12 cellular contexts compared by ENCODE assay signal in the genomic region with DNA sequence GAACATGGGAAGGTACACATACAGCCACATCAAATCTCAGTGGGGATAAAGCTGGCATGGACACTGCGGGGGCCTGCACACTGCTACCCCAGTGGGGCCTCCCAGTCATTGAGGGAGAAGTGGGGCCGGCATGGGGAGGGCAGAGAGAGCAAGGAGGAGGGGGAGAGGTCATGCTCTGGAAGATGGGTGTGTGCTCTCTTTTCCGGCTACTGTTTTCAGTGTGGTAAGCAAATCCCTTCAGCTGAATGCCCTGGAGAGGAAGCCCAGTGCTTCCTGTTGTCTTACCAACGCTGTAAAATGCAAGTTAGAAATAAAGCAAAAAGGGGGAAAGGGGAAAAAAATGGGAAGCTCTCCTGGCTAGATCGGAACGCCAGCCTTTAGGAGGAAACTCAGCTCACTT. TPM values are rescaled to one million over a fixed set of nuclear protein-coding genes. Genes with fewer than 3 reads are reported as not detected.
DNase-seq lines count a peak whose midpoint lies in the region; ATAC-seq and TF ChIP-seq lines count a peak whose summit lies in the region.
"Had no signal": no experiment of that assay in that cellular context is flagged by ENCODE, and none has a peak within 500 bp of the region (broad histone marks: within the 10 kb centered on the region; RNA-seq: fewer than 3 reads in every experiment).

No MANE protein-coding gene starts in this region.

- CTCF ChIA-PET in activated CD8-positive, alpha-beta T cell treated with anti-CD3 and anti-CD28 coated beads, Interleukin-2, amount 10 ng/mL, durations not matched to agents 7 days and 5 days (lab: Charles Lee) = interaction anchor here (1.2 to 1.4 kb wide), 3 partner anchors 15 to 61 kb away, joined by 3 to 6 read pairs (median 3); no protein-coding TSS in a partner anchor
- CTCF ChIA-PET in activated CD8-positive, alpha-beta T cell treated with anti-CD3 and anti-CD28 coated beads for 36 hours (lab: Charles Lee) = interaction anchor here (1.0 to 1.8 kb wide), 3 partner anchors 14 to 16 kb away, joined by 3 to 5 read pairs (median 3); no protein-coding TSS in a partner anchor

- peak overlapping the region; percentile 69 for H3K27ac Mint-ChIP-seq in activated CD8-positive, alpha-beta T cell treated with anti-CD3 and anti-CD28 coated beads, Interleukin-2, amount 10 ng/mL, durations not matched to agents 7 days and 5 days
- H3K27ac Mint-ChIP-seq in activated CD8-positive, alpha-beta T cell treated with anti-CD3 and anti-CD28 coated beads for 36 hours = no peak overlapping the region
- peak overlapping the region; percentile 69 for H3K27ac Mint-ChIP-seq in T-helper 1 cell treated with Interleukin-12 subunit alpha and Interleukin-12 subunit beta and Interleukin-4 antibody, amounts not matched to agents 30 μg/mL and 1 μg/mL, for 36 hours
- H3K27ac Mint-ChIP-seq in HFFc6 = no peak overlapping the region
- H3K27ac Mint-ChIP-seq: activated naive CD8-positive, alpha-beta T cell treated with anti-CD3 and anti-CD28 coated beads, Interleukin-2, amount 10 ng/mL, durations not matched to agents 7 days and 5 days had no signal

- TF ChIP-seq CTCF in activated CD8-positive, alpha-beta T cell treated with anti-CD3 and anti-CD28 coated beads for 36 hours (IDR thresholded peaks at IDR 0.05) = no peak
- TF ChIP-seq CTCF in lower leg skin (IDR thresholded peaks at IDR 0.05) (no peak), HFFc6 (IDR thresholded peaks at IDR 0.05) (no peak)

- no peaks in the 10 kb centered on the region for H3K27me3 Mint-ChIP-seq in activated CD8-positive, alpha-beta T cell treated with anti-CD3 and anti-CD28 coated beads, Interleukin-2, amount 10 ng/mL, durations not matched to agents 7 days and 5 days (ENCODE audit: low read depth)
- H3K27me3 Mint-ChIP-seq in activated CD8-positive, alpha-beta T cell treated with anti-CD3 and anti-CD28 coated beads for 36 hours = no peaks in the 10 kb centered on the region
- peaks cover 5% of the 10 kb centered on the region for H3K27me3 Mint-ChIP-seq in T-helper 1 cell treated with Interleukin-12 subunit alpha and Interleukin-12 subunit beta and Interleukin-4 antibody, amounts not matched to agents 30 μg/mL and 1 μg/mL, for 36 hours (ENCODE audit: low read depth)
- peaks cover 40% of the 10 kb centered on the region for H3K27me3 Mint-ChIP-seq in HFFc6 (ENCODE audit: insufficient read depth)

- no peaks in the 10 kb centered on the region for H3K36me3 Mint-ChIP-seq in activated CD8-positive, alpha-beta T cell treated with anti-CD3 and anti-CD28 coated beads, Interleukin-2, amount 10 ng/mL, durations not matched to agents 7 days and 5 days (ENCODE audit: low read depth)
- H3K36me3 Mint-ChIP-seq in activated CD8-positive, alpha-beta T cell treated with anti-CD3 and anti-CD28 coated beads for 36 hours (ENCODE audit: low read depth) = no peaks in the 10 kb centered on the region
- H3K36me3 Mint-ChIP-seq in T-helper 1 cell treated with Interleukin-12 subunit alpha and Interleukin-12 subunit beta and Interleukin-4 antibody, amounts not matched to agents 30 μg/mL and 1 μg/mL, for 36 hours (ENCODE audit: low read depth) = peaks cover 7% of the 10 kb centered on the region
- no peaks in the 10 kb centered on the region for H3K36me3 Mint-ChIP-seq in HFFc6 (ENCODE audit: low read depth)

- no peak for DNase-seq in activated CD8-positive, alpha-beta T cell treated with anti-CD3 and anti-CD28 coated beads, Interleukin-2, amount 10 ng/mL, durations not matched to agents 7 days and 5 days
- DNase-seq in activated CD8-positive, alpha-beta T cell treated with anti-CD3 and anti-CD28 coated beads for 36 hours = no peak
- no peak for DNase-seq in left ventricle myocardium superior
- peak; percentile 49 for DNase-seq in sciatic nerve (ENCODE audit: low spot score)
- no peak for DNase-seq in lower leg skin (ENCODE audit: low spot score in 2 of 2)
- DNase-seq in HFFc6 = no peak
- DNase-seq in GM03348 (ENCODE audit: low spot score) = no peak
- DNase-seq: ACHN; activated naive CD8-positive, alpha-beta T cell treated with anti-CD3 and anti-CD28 coated beads, Interleukin-2, amount 10 ng/mL, durations not matched to agents 7 days and 5 days; NCI-H2081; SHP77 treated with DMSO at 0.1 percent for 48 hours had no signal

- 47 to 48% methylated on average over 6 of the region's 6 CpGs for WGBS in lower leg skin, 2 donors

- peak; percentile 27 for ATAC-seq in activated CD8-positive, alpha-beta T cell treated with anti-CD3 and anti-CD28 coated beads, Interleukin-2, amount 10 ng/mL, durations not matched to agents 7 days and 5 days
- no peak for ATAC-seq in activated CD8-positive, alpha-beta T cell treated with anti-CD3 and anti-CD28 coated beads for 36 hours
- ATAC-seq in left ventricle myocardium superior (peak; percentile 80), sciatic nerve (peak; percentile 65)

- no peaks in the 10 kb centered on the region for H3K9me3 Mint-ChIP-seq in activated CD8-positive, alpha-beta T cell treated with anti-CD3 and anti-CD28 coated beads, Interleukin-2, amount 10 ng/mL, durations not matched to agents 7 days and 5 days (ENCODE audit: insufficient read depth)
- H3K9me3 Mint-ChIP-seq in activated CD8-positive, alpha-beta T cell treated with anti-CD3 and anti-CD28 coated beads for 36 hours = no peaks in the 10 kb centered on the region
- peaks cover 7% of the 10 kb centered on the region for H3K9me3 Mint-ChIP-seq in T-helper 1 cell treated with Interleukin-12 subunit alpha and Interleukin-12 subunit beta and Interleukin-4 antibody, amounts not matched to agents 30 μg/mL and 1 μg/mL, for 36 hours
- no peaks in the 10 kb centered on the region for H3K9me3 Mint-ChIP-seq in HFFc6
- H3K9me3 Mint-ChIP-seq: activated naive CD8-positive, alpha-beta T cell treated with anti-CD3 and anti-CD28 coated beads, Interleukin-2, amount 10 ng/mL, durations not matched to agents 7 days and 5 days had no signal

- H3K4me3 Mint-ChIP-seq in activated CD8-positive, alpha-beta T cell treated with anti-CD3 and anti-CD28 coated beads, Interleukin-2, amount 10 ng/mL, durations not matched to agents 7 days and 5 days = no peak overlapping the region
- no peak overlapping the region for H3K4me3 Mint-ChIP-seq in activated CD8-positive, alpha-beta T cell treated with anti-CD3 and anti-CD28 coated beads for 36 hours
- H3K4me3 Mint-ChIP-seq in T-helper 1 cell treated with Interleukin-12 subunit alpha and Interleukin-12 subunit beta and Interleukin-4 antibody, amounts not matched to agents 30 μg/mL and 1 μg/mL, for 36 hours = peak overlapping the region; percentile 71
- H3K4me3 Mint-ChIP-seq in HFFc6 = no peak overlapping the region
- H3K4me3 Mint-ChIP-seq: activated naive CD8-positive, alpha-beta T cell treated with anti-CD3 and anti-CD28 coated beads, Interleukin-2, amount 10 ng/mL, durations not matched to agents 7 days and 5 days had no signal

- peaks cover 7% of the 10 kb centered on the region for H3K4me1 Mint-ChIP-seq in activated CD8-positive, alpha-beta T cell treated with anti-CD3 and anti-CD28 coated beads, Interleukin-2, amount 10 ng/mL, durations not matched to agents 7 days and 5 days (ENCODE audit: low read depth)
- H3K4me1 Mint-ChIP-seq in activated CD8-positive, alpha-beta T cell treated with anti-CD3 and anti-CD28 coated beads for 36 hours (ENCODE audit: low read depth) = peaks cover 7% of the 10 kb centered on the region
- peaks cover 18% of the 10 kb centered on the region for H3K4me1 Mint-ChIP-seq in T-helper 1 cell treated with Interleukin-12 subunit alpha and Interleukin-12 subunit beta and Interleukin-4 antibody, amounts not matched to agents 30 μg/mL and 1 μg/mL, for 36 hours (ENCODE audit: low read depth)
- H3K4me1 Mint-ChIP-seq in HFFc6 (ENCODE audit: low read depth) = peaks cover 11% of the 10 kb centered on the region

- no peak overlapping the region for H3K4me3 ChIP-seq in lower leg skin (ENCODE audit: low read depth, poor library complexity, severe bottlenecking)

- POLR2A ChIA-PET in activated CD8-positive, alpha-beta T cell treated with anti-CD3 and anti-CD28 coated beads, Interleukin-2, amount 10 ng/mL, durations not matched to agents 7 days and 5 days (lab: Charles Lee) = no interaction called here
- POLR2A ChIA-PET in activated CD8-positive, alpha-beta T cell treated with anti-CD3 and anti-CD28 coated beads for 36 hours (lab: Charles Lee) = interaction anchor here (0.7 to 1.2 kb wide), 3 partner anchors 15 to 38 kb away, joined by 3 read pairs; no protein-coding TSS in a partner anchor

- TF ChIP-seq POLR2A in lower leg skin (IDR thresholded peaks at IDR 0.05) = no peak

- intact Hi-C loops in activated CD8-positive, alpha-beta T cell treated with anti-CD3 and anti-CD28 coated beads for 36 hours (cut with micrococcal nuclease) = no loop called here
- intact Hi-C loops in left ventricle myocardium superior (cut with micrococcal nuclease) (no loop called here), sciatic nerve (cut with DNase I) (no loop called here), lower leg skin (cut with DNase I; ENCODE audit: low total_unique reads) (no loop called here)

RNA-seq across cellular contexts. Expression of gene NRROS, which starts 30.8 kb away (rescaled TPM):
- total RNA-seq in activated CD8-positive, alpha-beta T cell treated with anti-CD3 and anti-CD28 coated beads, Interleukin-2, amount 10 ng/mL, durations not matched to agents 7 days and 5 days = 10 to 100 TPM; 37.5 to 39.9 TPM
- 10 to 100 TPM; 24.2 to 26.5 TPM for total RNA-seq in activated CD8-positive, alpha-beta T cell treated with anti-CD3 and anti-CD28 coated beads for 36 hours
- 2.3 TPM for total RNA-seq in left ventricle myocardium superior
- total RNA-seq in sciatic nerve = 10.0 TPM
- 1 to 10 TPM; 1.8 to 3.1 (median 2.4) TPM for total RNA-seq in lower leg skin
- under 1 TPM in 5 of 6 experiments, not detected in 1; 0.07 to 0.23 (median 0.13) TPM for total RNA-seq in HFFc6 (2021; fragmentation: NEBNext Ultra II Directional; extraction: Animal tissue kit (Norgen Biotek cat#: 25700))

RNA-seq across cellular contexts. Expression of gene CEP19, which starts 41.7 kb away (rescaled TPM):
- 1 to 10 TPM; 4.6 to 5.6 TPM for total RNA-seq in activated CD8-positive, alpha-beta T cell treated with anti-CD3 and anti-CD28 coated beads, Interleukin-2, amount 10 ng/mL, durations not matched to agents 7 days and 5 days
- total RNA-seq in activated CD8-positive, alpha-beta T cell treated with anti-CD3 and anti-CD28 coated beads for 36 hours = 1 to 10 TPM; 5.2 to 5.5 TPM
- 1.0 TPM for total RNA-seq in left ventricle myocardium superior
- total RNA-seq in sciatic nerve = 1.7 TPM
- total RNA-seq in lower leg skin = 1 to 10 TPM in 2 of 4 donors, under 1 TPM in 1, not detected in 1; 0.63 to 1.4 (median 1.1) TPM
- 1 to 10 TPM; 1.9 to 2.6 (median 2.1) TPM for total RNA-seq in HFFc6 (2021; fragmentation: NEBNext Ultra II Directional; extraction: Animal tissue kit (Norgen Biotek cat#: 25700))

RNA-seq across cellular contexts. Expression of gene PIGX, which starts 41.8 kb away (rescaled TPM):
- total RNA-seq in activated CD8-positive, alpha-beta T cell treated with anti-CD3 and anti-CD28 coated beads, Interleukin-2, amount 10 ng/mL, durations not matched to agents 7 days and 5 days = 10 to 100 TPM; 41.5 to 42.1 TPM
- total RNA-seq in activated CD8-positive, alpha-beta T cell treated with anti-CD3 and anti-CD28 coated beads for 36 hours = 10 to 100 TPM; 43.7 to 47.1 TPM
- 14.1 TPM for total RNA-seq in left ventricle myocardium superior
- total RNA-seq in sciatic nerve = 18.4 TPM
- total RNA-seq in lower leg skin = 10 to 100 TPM; 18.4 to 28.5 (median 23.2) TPM
- total RNA-seq in HFFc6 (2021; fragmentation: NEBNext Ultra II Directional; extraction: Animal tissue kit (Norgen Biotek cat#: 25700)) = 10 to 100 TPM; 19.6 to 25.0 (median 24.2) TPM

Comparison
In these comparisons a context has a peak if more than half of its experiments do, and no peak if none do; other contexts are left out.
1. H3K27ac Mint-ChIP-seq: peak in activated CD8-positive, alpha-beta T cell treated with anti-CD3 and anti-CD28 coated beads, Interleukin-2, amount 10 ng/mL, durations not matched to agents 7 days and 5 days (single experiment) and T-helper 1 cell treated with Interleukin-12 subunit alpha and Interleukin-12 subunit beta and Interleukin-4 antibody, amounts not matched to agents 30 μg/mL and 1 μg/mL, for 36 hours (single experiment); none in activated CD8-positive, alpha-beta T cell treated with anti-CD3 and anti-CD28 coated beads for 36 hours (single experiment) and HFFc6 (single experiment).